In genomic region chr18:23763343-23763742, GRCh38 we compare ENCODE assay signal across 8 cellular contexts.
"Had no signal": no experiment of that assay in that cellular context is flagged by ENCODE, and none has a peak within 500 bp of the region (broad histone marks: within the 10 kb centered on the region; RNA-seq: fewer than 3 reads in every experiment).

No MANE protein-coding gene starts in this region.

- H3K27ac ChIP-seq: GM23248 had no signal

- H3K9me3 ChIP-seq: HAP-1 had no signal

- H3K4me1 ChIP-seq: HAP-1 had no signal

- H3K4me1 Mint-ChIP-seq: GM23338, H9 had no signal

- H3K9ac ChIP-seq: GM23248 had no signal

- H3K4me3 Mint-ChIP-seq: GM23338, H9, HFFc6 had no signal

- H2AFZ ChIP-seq: GM23248, GM23338 had no signal

- H3K4me2 ChIP-seq: GM23338 had no signal

- DNase-seq: GM23248, GOT3, H7, H9, HCEC 1CT, HFFc6 had no signal

- H3K4me3 ChIP-seq: GM23248, GM23338, HAP-1 had no signal

- H3K36me3 ChIP-seq: HAP-1 had no signal

- H3K27ac Mint-ChIP-seq: GM23338, H9, HFFc6 had no signal

- H3K9me3 Mint-ChIP-seq: GM23338, HFFc6 had no signal
